ENCODE assay signal across 8 cellular contexts in the genomic region with DNA sequence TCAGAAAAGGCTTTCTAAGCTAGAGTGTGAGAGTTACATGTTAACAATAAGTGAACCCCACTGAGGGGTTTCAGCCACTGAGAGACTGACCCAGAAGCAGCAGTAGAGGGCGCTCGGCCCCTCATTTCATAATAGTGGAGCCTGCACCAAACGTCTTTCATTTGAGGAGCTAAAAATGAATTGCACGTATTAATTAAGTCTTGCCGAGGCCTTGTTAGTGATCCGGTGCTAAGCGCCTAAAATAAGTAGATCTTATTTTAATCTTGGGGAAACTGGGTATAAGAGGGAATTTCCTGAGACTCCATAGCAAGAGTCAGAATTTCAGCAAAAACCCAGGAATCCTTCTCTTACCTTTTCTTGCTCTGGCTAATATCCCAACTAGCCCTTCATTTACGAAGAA.
DNase-seq lines count a peak whose midpoint lies in the region; ATAC-seq, FAIRE-seq and TF ChIP-seq lines count a peak whose summit lies in the region.

No MANE protein-coding gene starts in this region.

- H3K36me3 ChIP-seq in kidney (ENCODE audit: control insufficient read depth in 1 of 2, insufficient read depth in 2 of 2, low read length in 2 of 2) = no peaks in the 10 kb centered on the region

- peak; percentile 58 for TF ChIP-seq CTCF in kidney (IDR thresholded peaks at IDR 0.05; ENCODE audit: borderline replicate concordance, extremely low read depth, insufficient read depth)

- ATAC-seq in HG02852 (IDR thresholded peaks at IDR 0.05; ENCODE audit: unreplicated experiment) (peak; percentile 68), GM18519 (IDR thresholded peaks at IDR 0.05; ENCODE audit: low FRiP score, unreplicated experiment) (no peak)

- peak overlapping the region; percentile 29 for H3K27ac ChIP-seq in caudate nucleus (ENCODE audit: low read depth, low read length)
- no peak overlapping the region for H3K27ac ChIP-seq in kidney (ENCODE audit: low read depth in 2 of 2, low read length in 2 of 2)

- peak; percentile 79 for DNase-seq in GM03348 (ENCODE audit: low spot score)
- DNase-seq in NCI-H2196 (lab: John Stamatoyannopoulos, UW; ENCODE audit: unreplicated experiment) = peak; percentile 69
- peak; percentile 21 for DNase-seq in activated CD4-positive, CD25-positive, alpha-beta regulatory T cell treated with anti-CD3 and anti-CD28 coated beads, Interleukin-2, amount 50 U/mL, for 16 hours (ENCODE audit: low read depth, low spot score)
- DNase-seq in caudate nucleus (lab: John Stamatoyannopoulos, UW) = peak in 44 of 61 donors; percentile 4 to 86 (median 28)
- no peak for DNase-seq in kidney
- peak; percentile 46 to 47 for DNase-seq in stimulated activated CD4-positive, alpha-beta T cell treated with anti-CD3 and anti-CD28 coated beads, Interleukin-2, amount 100 ng/mL, for 48 hours

- no peaks in the 10 kb centered on the region for H3K4me1 ChIP-seq in kidney (ENCODE audit: control insufficient read depth in 1 of 2, insufficient read depth in 1 of 2, low read depth in 1 of 2, low read length in 2 of 2)

- no peak for FAIRE-seq in kidney (lab: Jason Lieb, UNC)

- H3K4me3 ChIP-seq in kidney (ENCODE audit: low read length in 2 of 2) = no peak overlapping the region

- H3K9ac ChIP-seq in kidney (ENCODE audit: low read length in 2 of 2) = no peak overlapping the region

- no peaks in the 10 kb centered on the region for H3K9me3 ChIP-seq in kidney (ENCODE audit: control insufficient read depth in 1 of 2, low read length in 2 of 2)

- intact Hi-C loops in kidney (cut with DNase I) = no loop called here
